In genomic region chr19:18265611-18265981, GRCh38 we compare ENCODE assay signal across 32 cellular contexts. TPM values are rescaled to one million over a fixed set of nuclear protein-coding genes. Genes with fewer than 3 reads are reported as not detected.
"Had no signal": no experiment of that assay in that cellular context is flagged by ENCODE, and none has a peak within 500 bp of the region (broad histone marks: within the 10 kb centered on the region; RNA-seq: fewer than 3 reads in every experiment).

No MANE protein-coding gene starts in this region.

- DNase-seq: activated CD4-positive, alpha-beta T cell treated with anti-CD3 and anti-CD28 coated beads for 4 hours; activated CD4-positive, alpha-beta T cell treated with anti-CD3 and anti-CD28 coated beads, Interleukin-2, amount 50 U/mL, for 4 hours; activated CD8-positive, alpha-beta memory T cell treated with anti-CD3 and anti-CD28 coated beads for 24 hours; activated effector memory CD4-positive, alpha-beta T cell treated with Interleukin-2 at 50 U/mL for 16 hours; activated naive CD4-positive, alpha-beta T cell treated with Interleukin-2 at 50 U/mL for 16 hours; anterior cingulate cortex; body of pancreas; cerebellar nuclear complex; colonic mucosa; effector CD8-positive, alpha-beta T cell; gastrocnemius medialis; glutamatergic neuron; kidney; left colon; mammary epithelial cell; nucleus accumbens; psoas muscle; sigmoid colon; small intestine; stimulated activated CD4-positive, alpha-beta T cell treated with anti-CD3 and anti-CD28 coated beads, Interleukin-4, amount 100 ng/mL, for 4 hours; stimulated activated CD8-positive, alpha-beta memory T cell treated with anti-CD3 and anti-CD28 coated beads, Interleukin-4, amount 100 ng/mL, for 48 hours; stomach; T-helper 9 cell; tibial artery had no signal

- H3K27ac Mint-ChIP-seq: activated naive CD8-positive, alpha-beta T cell; mesothelial cell of epicardium; stimulated activated memory B cell treated with anti-CD40 and anti-IgM and Interleukin-4, amounts not matched to agents 10 μg/mL and 1 μg/mL and 100 μg/mL, for 72 hours; T-helper 1 cell treated with Interleukin-12 subunit alpha and Interleukin-12 subunit beta and Interleukin-4 antibody, amounts not matched to agents 30 μg/mL and 1 μg/mL, for 36 hours had no signal

- H3K36me3 Mint-ChIP-seq: activated naive CD8-positive, alpha-beta T cell had no signal

- H3K36me3 ChIP-seq: colonic mucosa, gastrocnemius medialis had no signal

- H3K27me3 ChIP-seq: body of pancreas, colonic mucosa, gastrocnemius medialis, hepatocyte, pancreas, sigmoid colon, stomach, tibial artery had no signal

- H3K9me3 ChIP-seq: body of pancreas, colonic mucosa, gastrocnemius medialis, pancreas, psoas muscle, sigmoid colon, stomach, tibial artery had no signal

- ATAC-seq: body of pancreas; gastrocnemius medialis; left colon; pancreas; stimulated activated memory B cell treated with anti-CD40 and anti-IgM and Interleukin-4, amounts not matched to agents 10 μg/mL and 1 μg/mL and 100 μg/mL, for 72 hours had no signal

- H3K4me3 Mint-ChIP-seq: activated naive CD8-positive, alpha-beta T cell; mesothelial cell of epicardium; stimulated activated memory B cell treated with anti-CD40 and anti-IgM and Interleukin-4, amounts not matched to agents 10 μg/mL and 1 μg/mL and 100 μg/mL, for 72 hours; T-helper 1 cell treated with Interleukin-12 subunit alpha and Interleukin-12 subunit beta and Interleukin-4 antibody, amounts not matched to agents 30 μg/mL and 1 μg/mL, for 36 hours had no signal

- H3K4me3 ChIP-seq: body of pancreas, colonic mucosa, gastrocnemius medialis, hepatocyte, pancreas, psoas muscle, sigmoid colon, stomach, tibial artery had no signal

- H2AFZ ChIP-seq: hepatocyte had no signal

- H3K4me1 Mint-ChIP-seq: mesothelial cell of epicardium had no signal

- H3K4me2 ChIP-seq: hepatocyte had no signal

- H3K27me3 Mint-ChIP-seq: activated naive CD8-positive, alpha-beta T cell; naive B cell; stimulated activated memory B cell treated with anti-CD40 and anti-IgM and Interleukin-4, amounts not matched to agents 10 μg/mL and 1 μg/mL and 100 μg/mL, for 72 hours had no signal

- H3K79me2 ChIP-seq: hepatocyte had no signal

- H3K4me1 ChIP-seq: body of pancreas, colonic mucosa, gastrocnemius medialis, pancreas, psoas muscle, sigmoid colon, stomach, tibial artery had no signal

- H3K27ac ChIP-seq: body of pancreas, colonic mucosa, gastrocnemius medialis, hepatocyte, pancreas, psoas muscle, sigmoid colon, stomach, tibial artery, VCaP had no signal

- H3K9me3 Mint-ChIP-seq: mesothelial cell of epicardium; naive B cell; stimulated activated memory B cell treated with anti-CD40 and anti-IgM and Interleukin-4, amounts not matched to agents 10 μg/mL and 1 μg/mL and 100 μg/mL, for 72 hours; T-helper 1 cell treated with Interleukin-12 subunit alpha and Interleukin-12 subunit beta and Interleukin-4 antibody, amounts not matched to agents 30 μg/mL and 1 μg/mL, for 36 hours had no signal

RNA-seq across cellular contexts. Expression of gene PDE4C, which starts 39.4 kb away (rescaled TPM):
- total RNA-seq: mammary epithelial cell had no signal
- polyA plus RNA-seq: mammary epithelial cell had no signal
